Comparison of ENCODE assay signal across 1 cellular context in genomic region chr17:43753488-43754129, GRCh38.
TF ChIP-seq lines count a peak whose summit lies in the region.

No MANE protein-coding gene starts in this region.

TF ChIP-seq in IMR-90, 13 proteins besides CTCF, POLR2A, EP300 and RAD21 (continued from another document):
- TF ChIP-seq MAZ (IDR thresholded peaks at IDR 0.05; ENCODE audit: borderline replicate concordance, low read depth, low read length) (no peak), BHLHE40 (IDR thresholded peaks at IDR 0.05; ENCODE audit: low read depth, low read length) (no peak), ELK1 (IDR thresholded peaks at IDR 0.05; ENCODE audit: borderline replicate concordance, low read depth, low read length) (no peak), CEBPB (IDR thresholded peaks at IDR 0.05; ENCODE audit: low read depth, low read length) (no peak)
